ENCODE assay signal across 1 cellular context in genomic region chr13:112575680-112576079, GRCh38.
TF ChIP-seq lines count a peak whose summit lies in the region.

No MANE protein-coding gene starts in this region.

TF ChIP-seq in endothelial cell of umbilical vein, 7 proteins besides CTCF, POLR2A, EP300 and RAD21:
- TF ChIP-seq EZH2 (IDR thresholded peaks at IDR 0.05; ENCODE audit: borderline replicate concordance, low read depth, low read length, severe bottlenecking): no peak
- no peak for TF ChIP-seq JUN (IDR thresholded peaks at IDR 0.05; ENCODE audit: borderline replicate concordance, insufficient read depth, insufficient read length, low read depth)
- TF ChIP-seq, protein P1, sequence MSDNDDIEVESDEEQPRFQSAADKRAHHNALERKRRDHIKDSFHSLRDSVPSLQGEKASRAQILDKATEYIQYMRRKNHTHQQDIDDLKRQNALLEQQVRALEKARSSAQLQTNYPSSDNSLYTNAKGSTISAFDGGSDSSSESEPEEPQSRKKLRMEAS (IDR thresholded peaks at IDR 0.05; ENCODE audit: insufficient read depth, insufficient read length): no peak
- TF ChIP-seq POLR2AphosphoS5 (IDR thresholded peaks at IDR 0.05; ENCODE audit: insufficient read depth, low read depth, low read length): no peak
- no peak for TF ChIP-seq MYC (IDR thresholded peaks at IDR 0.05; ENCODE audit: low read depth, low read length)
- no peak for TF ChIP-seq GATA2 (IDR thresholded peaks at IDR 0.05; ENCODE audit: insufficient read depth, insufficient read length, low read depth, low read length)
- no peak for TF ChIP-seq FOS (IDR thresholded peaks at IDR 0.05; ENCODE audit: borderline replicate concordance, insufficient read depth, low read length)
